ENCODE assay signal across 8 cellular contexts in genomic region chr19:50357178-50358100, GRCh38. TPM values are rescaled to one million over a fixed set of nuclear protein-coding genes. Genes with fewer than 3 reads are reported as not detected.
DNase-seq lines count a peak whose midpoint lies in the region; ATAC-seq, FAIRE-seq and TF ChIP-seq lines count a peak whose summit lies in the region.

No MANE protein-coding gene starts in this region.

- peaks cover 0 to 5% of the 10 kb centered on the region in 2 experiments; a peak in 1 of 3 replicates for H3K36me3 ChIP-seq in HEK293 (ENCODE audit: control insufficient read depth in 2 of 2, insufficient read depth in 1 of 2, low read length in 2 of 2)
- no peaks in the 10 kb centered on the region for H3K36me3 ChIP-seq in bronchial epithelial cell (ENCODE audit: control insufficient read depth, insufficient read depth, low read length)

- no peaks in the 10 kb centered on the region for H3K27me3 Mint-ChIP-seq in activated B cell treated with CpG ODN at 0.5 μM for 24 hours

- FAIRE-seq in bronchial epithelial cell (lab: Jason Lieb, UNC) = no peak

- POLR2A ChIA-PET in HEK293 (lab: Yijun Ruan, JAX) = interaction anchor here (1.1 to 1.4 kb wide), 5 partner anchors 12 to 103 kb away, joined by 3 to 7 read pairs (median 4); partner anchors contain the start of genes NR1H2 and POLD1
- POLR2A ChIA-PET in activated B cell treated with CpG ODN at 0.5 μM for 24 hours (lab: Charles Lee) = interaction anchor here (0.5 to 3.5 kb wide), 33 partner anchors 10 to 478 kb away, joined by 3 to 84 read pairs (median 7); partner anchors contain the start of genes JOSD2, KCNC3, MYBPC2 and NR1H2

- DNase-seq in DMS79 treated with DMSO at 0.1 percent for 48 hours (lab: John Stamatoyannopoulos, UW) (peak; percentile 79), NCI-H2081 (lab: John Stamatoyannopoulos, UW) (peak; percentile 56 to 62), activated B cell treated with CpG ODN at 0.5 μM for 24 hours (peak; percentile 82), bronchial epithelial cell (ENCODE audit: low read depth) (peak; percentile 30), left lobe of liver (ENCODE audit: low spot score) (peak; percentile 75)
- peak; percentile 90 for DNase-seq in stimulated activated CD4-positive, alpha-beta T cell treated with anti-CD3 and anti-CD28 coated beads, Interleukin-2, amount 100 ng/mL, for 4 hours (ENCODE audit: low read depth)

- H3K27me3 ChIP-seq in bronchial epithelial cell (ENCODE audit: control insufficient read depth, insufficient read depth, low read length) = no peaks in the 10 kb centered on the region

- no peaks in the 10 kb centered on the region for H3K4me1 ChIP-seq in HEK293 (ENCODE audit: control insufficient read depth, insufficient read depth, low read length)

- no peaks in the 10 kb centered on the region for H3K36me3 Mint-ChIP-seq in activated B cell treated with CpG ODN at 0.5 μM for 24 hours (ENCODE audit: low read depth)

- H3K4me3 ChIP-seq in HEK293 (ENCODE audit: low read depth, low read length) = peak overlapping the region; percentile 32
- peak overlapping the region; percentile 3 for H3K4me3 ChIP-seq in bronchial epithelial cell (ENCODE audit: low read depth, low read length)

- no peak overlapping the region for H3K27ac ChIP-seq in HEK293 (ENCODE audit: extremely low read depth, low read depth, low read length)

- intact Hi-C loops in activated B cell treated with CpG ODN at 0.5 μM for 24 hours (cut with micrococcal nuclease) = loop anchor here (1.0 to 2.0 kb wide), 11 partner anchors 10 to 565 kb away; partner anchors contain the start of genes JOSD2, KCNC3 and NR1H2

- no peaks in the 10 kb centered on the region for H3K9me3 ChIP-seq in HEK293 (ENCODE audit: control insufficient read depth, insufficient read depth, low read depth, low read length)

- H3K4me3 Mint-ChIP-seq in activated B cell treated with CpG ODN at 0.5 μM for 24 hours = peak overlapping the region; percentile 91

- peak overlapping the region; percentile 98 for H3K27ac Mint-ChIP-seq in activated B cell treated with CpG ODN at 0.5 μM for 24 hours

- TF ChIP-seq CTCF in HEK293 (tag by site-specific recombination; IDR thresholded peaks at IDR 0.05) = peak; percentile 73
- no peak for TF ChIP-seq CTCF in activated B cell treated with CpG ODN at 0.5 μM for 24 hours (IDR thresholded peaks at IDR 0.05)
- TF ChIP-seq CTCF in bronchial epithelial cell (IDR thresholded peaks at IDR 0.05; ENCODE audit: insufficient read depth, low read length, severe bottlenecking) = peak; percentile 88

- H3K4me1 Mint-ChIP-seq in activated B cell treated with CpG ODN at 0.5 μM for 24 hours = peaks cover 54% of the 10 kb centered on the region

- no peaks in the 10 kb centered on the region for H3K9me3 Mint-ChIP-seq in activated B cell treated with CpG ODN at 0.5 μM for 24 hours

- CTCF ChIA-PET in HEK293 (lab: Yijun Ruan, JAX) (interaction anchor here (0.6 to 2.4 kb wide), 49 partner anchors 8 to 1541 kb away, joined by 3 to 40 read pairs (median 4); no protein-coding TSS in a partner anchor), activated B cell treated with CpG ODN at 0.5 μM for 24 hours (lab: Charles Lee) (interaction anchor here (0.9 to 3.0 kb wide), 19 partner anchors 10 to 564 kb away, joined by 3 to 33 read pairs (median 8); partner anchors contain the start of genes KCNC3, NR1H2 and SPIB)

- ATAC-seq in activated B cell treated with CpG ODN at 0.5 μM for 24 hours (ENCODE audit: low read depth) (peak; percentile 82), left lobe of liver (peak; percentile 84), HG03469 (IDR thresholded peaks at IDR 0.05; ENCODE audit: unreplicated experiment) (no peak)

TF ChIP-seq in HEK293, 187 proteins besides CTCF, POLR2A, EP300 and RAD21 (continues in another document):
- TF ChIP-seq ZNF48 (tag by site-specific recombination; IDR thresholded peaks at IDR 0.05) = no peak
- peak; percentile 68 for TF ChIP-seq SP2 (tag by site-specific recombination; IDR thresholded peaks at IDR 0.05)
- no peak for TF ChIP-seq MYNN (tag by site-specific recombination; IDR thresholded peaks at IDR 0.05; ENCODE audit: borderline replicate concordance)
- no peak for TF ChIP-seq GLI2 (tag by site-specific recombination; IDR thresholded peaks at IDR 0.05; ENCODE audit: borderline replicate concordance, low read depth)
- TF ChIP-seq ZNF792 (tag by site-specific recombination; IDR thresholded peaks at IDR 0.05) = no peak
- no peak for TF ChIP-seq ZSCAN5A (tag by site-specific recombination; IDR thresholded peaks at IDR 0.05)
- no peak for TF ChIP-seq MEIS1 (CRISPR knock-in tag; IDR thresholded peaks at IDR 0.05; ENCODE audit: borderline replicate concordance)
- TF ChIP-seq ZNF670 (tag by site-specific recombination; IDR thresholded peaks at IDR 0.05; ENCODE audit: low read depth) = no peak
- peak; percentile 98 for TF ChIP-seq ZNF2 (tag by site-specific recombination; IDR thresholded peaks at IDR 0.05)
- TF ChIP-seq ZNF596 (tag by site-specific recombination; IDR thresholded peaks at IDR 0.05) = no peak
- no peak for TF ChIP-seq REPIN1 (tag by site-specific recombination; IDR thresholded peaks at IDR 0.05; ENCODE audit: low read depth)
- TF ChIP-seq SCRT1 (tag by site-specific recombination; IDR thresholded peaks at IDR 0.05; ENCODE audit: borderline replicate concordance) = peak; percentile 100
- no peak for TF ChIP-seq ZNF837 (tag by site-specific recombination; IDR thresholded peaks at IDR 0.05)
- no peak for TF ChIP-seq ZNF324 (tag by site-specific recombination; IDR thresholded peaks at IDR 0.05)
- no peak for TF ChIP-seq ZNF707 (tag by site-specific recombination; IDR thresholded peaks at IDR 0.05)
- peak; percentile 71 for TF ChIP-seq ZNF654 (tag by site-specific recombination; IDR thresholded peaks at IDR 0.05; ENCODE audit: low read depth)
- no peak for TF ChIP-seq KLF1 (tag by site-specific recombination; IDR thresholded peaks at IDR 0.05)
- peak; percentile 81 for TF ChIP-seq ATF2 (tag by site-specific recombination; IDR thresholded peaks at IDR 0.05; ENCODE audit: low read depth)
- TF ChIP-seq ZNF423 (tag by site-specific recombination; IDR thresholded peaks at IDR 0.05) = no peak
- no peak for TF ChIP-seq ZNF768 (tag by site-specific recombination; IDR thresholded peaks at IDR 0.05)

RNA-seq across cellular contexts. Expression of gene NAPSA, which starts 8.0 kb away (rescaled TPM):
- total RNA-seq in activated B cell treated with CpG ODN at 0.5 μM for 24 hours (1.4 and 2.4 TPM in 2 replicates), bronchial epithelial cell (0.26 TPM in 2 replicates), left lobe of liver (3.3 TPM)

RNA-seq across cellular contexts. Expression of gene NR1H2, which starts 18.8 kb away (rescaled TPM):
- total RNA-seq in activated B cell treated with CpG ODN at 0.5 μM for 24 hours (66.9 and 79.5 TPM in 2 replicates), bronchial epithelial cell (44.2 and 71.9 TPM in 2 replicates), left lobe of liver (32.2 TPM)

RNA-seq across cellular contexts. Expression of gene POLD1, which starts 26.7 kb away (rescaled TPM):
- total RNA-seq in activated B cell treated with CpG ODN at 0.5 μM for 24 hours = 58.8 and 65.5 TPM in 2 replicates
- 22.5 and 28.4 TPM in 2 replicates for total RNA-seq in bronchial epithelial cell
- 8.2 TPM for total RNA-seq in left lobe of liver

RNA-seq across cellular contexts. Expression of gene KCNC3, which starts 28.3 kb away (rescaled TPM):
- total RNA-seq in activated B cell treated with CpG ODN at 0.5 μM for 24 hours = 34.5 and 44.3 TPM in 2 replicates
- total RNA-seq in bronchial epithelial cell = 0.13 TPM in 1 of 2 replicates, not detected in the other
- 4.0 TPM for total RNA-seq in left lobe of liver

Comparison
In these comparisons a context has a peak if more than half of its experiments do, and no peak if none do; other contexts are left out.
1. DNase-seq: peak in every context shown above with its lines; median percentile 90 in stimulated activated CD4-positive, alpha-beta T cell treated with anti-CD3 and anti-CD28 coated beads, Interleukin-2, amount 100 ng/mL, for 4 hours; 82 in activated B cell treated with CpG ODN at 0.5 μM for 24 hours; 79 in DMS79 treated with DMSO at 0.1 percent for 48 hours; 75 in left lobe of liver; 59 in NCI-H2081; 30 in bronchial epithelial cell.